In genomic region chr2:9310390-9310789, GRCh38 we compare ENCODE assay signal across 9 cellular contexts.
DNase-seq lines count a peak whose midpoint lies in the region; ATAC-seq and TF ChIP-seq lines count a peak whose summit lies in the region.
"Had no signal": no experiment of that assay in that cellular context is flagged by ENCODE, and none has a peak within 500 bp of the region (broad histone marks: within the 10 kb centered on the region; RNA-seq: fewer than 3 reads in every experiment).

No MANE protein-coding gene starts in this region.

- H3K4me3 Mint-ChIP-seq in GM23338 (no peak overlapping the region), progenitor cell of endocrine pancreas (ENCODE audit: low read depth) (no peak overlapping the region)
- H3K4me3 Mint-ChIP-seq: activated B cell treated with CpG ODN at 0.5 μM for 24 hours had no signal

- H3K9me2 ChIP-seq in GM23338 (ENCODE audit: insufficient read depth) = no peaks in the 10 kb centered on the region

- H3K4me1 ChIP-seq in GM23338 (ENCODE audit: insufficient read depth) = 0 out of 2 replicates have a peak, but pooled peaks cover 4% of the 10 kb centered on the region
- peaks cover 46 to 53% (median 51%) of the 10 kb centered on the region in 3 donors for H3K4me1 ChIP-seq in skeletal muscle tissue (ENCODE audit: control insufficient read depth in 3 of 3, insufficient read depth in 3 of 3, low read length in 3 of 3)

- no peaks in the 10 kb centered on the region for H3K79me2 ChIP-seq in GM23338 (replicated peaks; ENCODE audit: insufficient read depth)

- DNase-seq in GM23338 (ENCODE audit: low spot score) (no peak), amniotic epithelial cell (ENCODE audit: low read depth) (peak; percentile 88), left cardiac atrium (peak; percentile 79), NCI-H345 (lab: John Stamatoyannopoulos, UW) (no peak), progenitor cell of endocrine pancreas (ENCODE audit: low spot score, unreplicated experiment) (no peak)
- no peak for DNase-seq in activated CD4-positive, CD25-positive, alpha-beta regulatory T cell treated with anti-CD3 and anti-CD28 coated beads, Interleukin-2, amount 50 U/mL, for 72 hours
- DNase-seq: activated B cell treated with CpG ODN at 0.5 μM for 24 hours had no signal

- ATAC-seq in GM23338 (no peak; the same call in 2 of the 3 replicates), left cardiac atrium (peak; percentile 84 to 95), HG03045 (IDR thresholded peaks at IDR 0.05; ENCODE audit: unreplicated experiment) (no peak)

- no peak overlapping the region for H3K4me2 ChIP-seq in GM23338

- H3K9me3 Mint-ChIP-seq in GM23338 (no peaks in the 10 kb centered on the region), progenitor cell of endocrine pancreas (ENCODE audit: low read depth) (no peaks in the 10 kb centered on the region)
- H3K9me3 Mint-ChIP-seq: activated B cell treated with CpG ODN at 0.5 μM for 24 hours had no signal

- peak overlapping the region; percentile 47; the same call in 1 of the 2 replicates for H3K27ac ChIP-seq in GM23338 (ENCODE audit: low read depth)
- peak overlapping the region; percentile 84 for H3K27ac ChIP-seq in skeletal muscle tissue (ENCODE audit: low read depth, low read length)

- no peaks in the 10 kb centered on the region for H3K9me3 ChIP-seq in skeletal muscle tissue (ENCODE audit: control insufficient read depth in 3 of 3, low read length in 3 of 3)

- TF ChIP-seq CTCF in GM23338 (conservative IDR thresholded peaks at IDR 0.05; ENCODE audit: low read depth in 2 of 2) (no peak), progenitor cell of endocrine pancreas (IDR thresholded peaks at IDR 0.05; ENCODE audit: unreplicated experiment) (no peak)

- no peak overlapping the region for H2AFZ ChIP-seq in GM23338

- no peaks in the 10 kb centered on the region for H3K36me3 Mint-ChIP-seq in GM23338 (ENCODE audit: low read depth)
- H3K36me3 Mint-ChIP-seq in progenitor cell of endocrine pancreas (ENCODE audit: insufficient read depth) = peaks cover 2% of the 10 kb centered on the region

- H3F3A ChIP-seq in GM23338 (replicated peaks; ENCODE audit: low read depth) = no peaks in the 10 kb centered on the region

- H3K27me3 Mint-ChIP-seq in GM23338 (ENCODE audit: insufficient read depth, low read depth, poor library complexity) (peaks cover 2% of the 10 kb centered on the region), progenitor cell of endocrine pancreas (no peaks in the 10 kb centered on the region)
- H3K27me3 Mint-ChIP-seq: activated B cell treated with CpG ODN at 0.5 μM for 24 hours had no signal

- H4K20me1 ChIP-seq in GM23338 (replicated peaks; ENCODE audit: insufficient read depth) = peaks cover 9% of the 10 kb centered on the region; the same call in 1 of the 2 replicates

- H3K27ac Mint-ChIP-seq in GM23338 = no peak overlapping the region
- H3K27ac Mint-ChIP-seq in progenitor cell of endocrine pancreas = no peak overlapping the region
- H3K27ac Mint-ChIP-seq: activated B cell treated with CpG ODN at 0.5 μM for 24 hours had no signal

- intact Hi-C loops in left cardiac atrium (cut with DNase I) = no loop called here

- H3K27me3 ChIP-seq in GM23338 (ENCODE audit: insufficient read depth) (no peaks in the 10 kb centered on the region), skeletal muscle tissue (ENCODE audit: control insufficient read depth in 3 of 3, insufficient read depth in 3 of 3, low read length in 3 of 3) (no peaks in the 10 kb centered on the region)

- H3K4me3 ChIP-seq in GM23338 = no peak overlapping the region
- H3K4me3 ChIP-seq in skeletal muscle tissue (ENCODE audit: low read length in 3 of 3) = peak overlapping the region in 1 of 3 donors; percentile 14

- H3K36me3 ChIP-seq in GM23338 (ENCODE audit: insufficient read depth) = no peaks in the 10 kb centered on the region
- H3K36me3 ChIP-seq in skeletal muscle tissue (ENCODE audit: control insufficient read depth in 3 of 3, insufficient read depth in 3 of 3, low read length in 3 of 3) = no peaks in the 10 kb centered on the region

- peak overlapping the region; percentile 50 to 55 (median 54) for H3K9ac ChIP-seq in skeletal muscle tissue (ENCODE audit: low read depth in 1 of 3, low read length in 3 of 3)

- H3K4me1 Mint-ChIP-seq in GM23338 (peaks cover 31% of the 10 kb centered on the region), progenitor cell of endocrine pancreas (ENCODE audit: low read depth) (peaks cover 16% of the 10 kb centered on the region)
- H3K4me1 Mint-ChIP-seq: activated B cell treated with CpG ODN at 0.5 μM for 24 hours had no signal

TF ChIP-seq in GM23338, 12 proteins besides CTCF, POLR2A, EP300 and RAD21 (continues in another document):
- no peak for TF ChIP-seq ZNF331 (CRISPR knock-in tag; IDR thresholded peaks at IDR 0.05; ENCODE audit: low read depth)
- no peak for TF ChIP-seq EZH2phosphoT487 (IDR thresholded peaks at IDR 0.05; ENCODE audit: unreplicated experiment)
- no peak for TF ChIP-seq POLR2AphosphoS5 (IDR thresholded peaks at IDR 0.05; ENCODE audit: low read depth)
- TF ChIP-seq REST (IDR thresholded peaks at IDR 0.05; ENCODE audit: unreplicated experiment) = no peak
- no peak for TF ChIP-seq ETS1 (IDR thresholded peaks at IDR 0.05)

Comparison
In these comparisons a context has a peak if more than half of its experiments do, and no peak if none do; other contexts are left out.
1. ATAC-seq: peak in left cardiac atrium (2 of 2); none in GM23338 (single experiment) and HG03045 (single experiment).
2. DNase-seq: peak in amniotic epithelial cell (single experiment) and left cardiac atrium (single experiment); none in GM23338 (single experiment), activated CD4-positive, CD25-positive, alpha-beta regulatory T cell treated with anti-CD3 and anti-CD28 coated beads, Interleukin-2, amount 50 U/mL, for 72 hours (single experiment), NCI-H345 (single experiment) and progenitor cell of endocrine pancreas (single experiment).